8 cellular contexts compared by ENCODE assay signal in the genomic region with DNA sequence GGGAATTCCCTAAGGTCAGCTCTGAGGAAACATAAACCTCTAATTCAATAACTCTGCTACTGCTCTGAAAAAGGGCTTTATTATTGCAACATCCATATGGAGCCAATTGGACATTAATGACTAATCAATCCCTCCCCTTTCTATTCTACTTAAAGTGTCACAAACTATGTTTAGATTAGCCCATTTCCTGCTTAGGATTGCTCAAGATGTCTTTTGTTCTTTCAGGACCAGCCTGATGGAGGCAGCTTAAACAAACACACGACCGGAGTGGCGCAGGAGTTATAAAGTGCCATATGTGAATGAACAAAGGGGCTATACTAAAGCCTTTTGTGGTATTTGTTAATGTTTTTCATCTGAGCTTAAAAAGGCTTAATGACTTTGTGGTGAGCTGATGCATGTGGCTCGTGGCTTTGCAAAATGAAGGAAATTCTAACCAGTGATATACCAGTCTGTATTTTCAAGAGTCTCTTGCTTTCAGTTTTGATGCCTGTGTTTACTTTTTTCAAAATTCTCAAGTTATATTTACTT.
DNase-seq lines count a peak whose midpoint lies in the region; ATAC-seq, FAIRE-seq and TF ChIP-seq lines count a peak whose summit lies in the region.

No MANE protein-coding gene starts in this region.

- H3K9me2 ChIP-seq in HCT116 (ENCODE audit: insufficient read depth) = no peaks in the 10 kb centered on the region

- no peak overlapping the region for H2BK120ac ChIP-seq in neuronal stem cell (ENCODE audit: low read depth, low read length)

- H2AK5ac ChIP-seq in neuronal stem cell (ENCODE audit: low read depth, low read length) = no peak overlapping the region

- H3K4me1 ChIP-seq in HCT116 (ENCODE audit: control insufficient read depth in 1 of 2, insufficient read depth in 2 of 2, low read length in 2 of 2) (no peaks in the 10 kb centered on the region), neuronal stem cell (ENCODE audit: control insufficient read depth in 2 of 2, insufficient read depth in 1 of 2, low read depth in 1 of 2, low read length in 2 of 2) (peaks cover 3 to 5% of the 10 kb centered on the region in 2 donors), esophagus squamous epithelium (peaks cover 5 to 26% (median 8%) of the 10 kb centered on the region in 3 donors)

- H3K27ac ChIP-seq in HCT116 (ENCODE audit: low read depth, low read length) (no peak overlapping the region), neuronal stem cell (replicated peaks; ENCODE audit: low read length) (no peak overlapping the region), esophagus squamous epithelium (peak overlapping the region in 2 of 4 donors; percentile 11 to 57)

- no peak overlapping the region for H3K18ac ChIP-seq in neuronal stem cell (ENCODE audit: low read length)

- no peak overlapping the region for H3K9ac ChIP-seq in HCT116 (ENCODE audit: low read length)
- H3K9ac ChIP-seq in neuronal stem cell (ENCODE audit: low read depth, low read length, poor library complexity) = no peak overlapping the region

- H4K91ac ChIP-seq in neuronal stem cell (ENCODE audit: low read depth, low read length, poor library complexity) = no peak overlapping the region

- RAD21 ChIA-PET in HCT116 (lab: Charles Lee; ENCODE audit: low non-redundant PET in 1 of 2, low total read pairs in 2 of 2, uncharacterized antibody in 2 of 2, unreplicated experiment in 2 of 2) = no interaction called here

- no CpG with 5 or more reads among the region's 4 CpGs for WGBS in neuronal stem cell (ENCODE audit: extremely low coverage in 2 of 2, insufficient read length in 2 of 2, insufficient replicate concordance in 1 of 2), 2 donors
- 6 to 18% methylated on average over 4 of the region's 4 CpGs for WGBS in esophagus squamous epithelium, 2 donors

- no peak overlapping the region for H3K14ac ChIP-seq in neuronal stem cell (ENCODE audit: low read length)

- intact Hi-C loops in HCT116 (cut with micrococcal nuclease) (no loop called here), esophagus squamous epithelium (cut with DNase I) (no loop called here)

- H3K27me3 ChIP-seq in HCT116 (ENCODE audit: insufficient read depth, low read length) (peaks cover 11% of the 10 kb centered on the region; the same call in 1 of the 2 replicates), bronchial epithelial cell (ENCODE audit: control insufficient read depth, insufficient read depth, low read length) (no peaks in the 10 kb centered on the region), neuronal stem cell (ENCODE audit: control insufficient read depth in 3 of 3, insufficient read depth in 3 of 3, low read depth in 1 of 3, low read length in 3 of 3) (no peaks in the 10 kb centered on the region), esophagus squamous epithelium (no peaks in the 10 kb centered on the region)

- POLR2A ChIA-PET in HCT116 (lab: Charles Lee) = no interaction called here

- TF ChIP-seq POLR2A in HCT116 (IDR thresholded peaks at IDR 0.05; ENCODE audit: borderline replicate concordance, extremely low read depth, insufficient read depth, insufficient read length) = no peak
- TF ChIP-seq POLR2A in esophagus squamous epithelium (IDR thresholded peaks at IDR 0.05) = no peak

- TF ChIP-seq RAD21 in HCT116 (IDR thresholded peaks at IDR 0.05; ENCODE audit: low read depth) = no peak

- no peak overlapping the region for H2BK5ac ChIP-seq in neuronal stem cell (ENCODE audit: low read length)

- no peak overlapping the region for H3K4ac ChIP-seq in neuronal stem cell (ENCODE audit: low read length)

- H3K4me2 ChIP-seq in HCT116 (ENCODE audit: low read length) (no peak overlapping the region), neuronal stem cell (ENCODE audit: insufficient read depth, low read length, poor library complexity, severe bottlenecking) (no peak overlapping the region)

- no TSS peak for BruUV-seq in HCT116 (replicated peaks; lab: Mats Ljungman, UMichigan)

- ATAC-seq in HCT116 = peak; percentile 42
- no peak for ATAC-seq in GM21825 (IDR thresholded peaks at IDR 0.05; ENCODE audit: unreplicated experiment)
- no peak for ATAC-seq in GM21737 (IDR thresholded peaks at IDR 0.05; ENCODE audit: unreplicated experiment)

- no peaks in the 10 kb centered on the region for H3K9me3 ChIP-seq in HCT116 (ENCODE audit: control insufficient read depth in 1 of 2, insufficient read depth in 1 of 2, low read depth in 1 of 2, low read length in 2 of 2)
- no peaks in the 10 kb centered on the region for H3K9me3 ChIP-seq in neuronal stem cell (replicated peaks in 1 of 2; ENCODE audit: control insufficient read depth in 2 of 2, insufficient read depth in 1 of 2, low read depth in 1 of 2, low read length in 2 of 2)
- H3K9me3 ChIP-seq in esophagus squamous epithelium = no peaks in the 10 kb centered on the region

- no peak for TF ChIP-seq CTCF in HCT116 (IDR thresholded peaks at IDR 0.05 in 2 of 3, conservative IDR thresholded peaks at IDR 0.05 in 1 of 3; ENCODE audit: borderline replicate concordance in 1 of 3, insufficient read depth in 1 of 3, low read depth in 2 of 3, low read length in 2 of 3)
- no peak for TF ChIP-seq CTCF in bronchial epithelial cell (IDR thresholded peaks at IDR 0.05; ENCODE audit: insufficient read depth, low read length, severe bottlenecking)
- peak in 1 of 6 experiments; percentile 10 for TF ChIP-seq CTCF in esophagus squamous epithelium (IDR thresholded peaks at IDR 0.05)

- no peaks in the 10 kb centered on the region for H4K20me1 ChIP-seq in HCT116 (ENCODE audit: insufficient read depth)

- no peak overlapping the region for H3K23ac ChIP-seq in neuronal stem cell (ENCODE audit: low read depth, low read length, poor library complexity)

- H3K36me3 ChIP-seq in HCT116 (ENCODE audit: control insufficient read depth in 1 of 2, insufficient read depth in 2 of 2, low read length in 2 of 2) (no peaks in the 10 kb centered on the region), bronchial epithelial cell (ENCODE audit: control insufficient read depth, insufficient read depth, low read length) (no peaks in the 10 kb centered on the region), neuronal stem cell (replicated peaks in 1 of 2; ENCODE audit: control insufficient read depth in 2 of 2, insufficient read depth in 2 of 2, low read length in 2 of 2) (no peaks in the 10 kb centered on the region), esophagus squamous epithelium (no peaks in the 10 kb centered on the region)

- FAIRE-seq in bronchial epithelial cell (lab: Jason Lieb, UNC) = no peak

- H4K8ac ChIP-seq in neuronal stem cell (ENCODE audit: low read depth, low read length) = no peak overlapping the region

- H2AFZ ChIP-seq in HCT116 (ENCODE audit: low read depth, low read length, poor library complexity, severe bottlenecking) = no peak overlapping the region
- peak overlapping the region; percentile 76 for H2AFZ ChIP-seq in neuronal stem cell (ENCODE audit: low read length)

- no peaks in the 10 kb centered on the region for H3K79me2 ChIP-seq in HCT116 (ENCODE audit: insufficient read depth, low read length)

- H2BK15ac ChIP-seq in neuronal stem cell (ENCODE audit: low read length) = no peak overlapping the region

- H3K4me3 ChIP-seq in HCT116 (replicated peaks in 1 of 2; ENCODE audit: low read depth in 1 of 2, low read length in 2 of 2) = no peak overlapping the region
- no peak overlapping the region for H3K4me3 ChIP-seq in bronchial epithelial cell (ENCODE audit: low read depth, low read length)
- no peak overlapping the region for H3K4me3 ChIP-seq in neuronal stem cell (ENCODE audit: low read length in 2 of 2)
- H3K4me3 ChIP-seq in esophagus squamous epithelium = peak overlapping the region in 1 of 4 donors; percentile 0

- no peaks in the 10 kb centered on the region for H3K79me1 ChIP-seq in neuronal stem cell (ENCODE audit: low read depth, low read length)

- peak; percentile 10 for DNase-seq in HCT116 (ENCODE audit: low read depth, low spot score)
- peak; percentile 29 for DNase-seq in NCI-H226
- DNase-seq in bronchial epithelial cell (ENCODE audit: low read depth) = peak; percentile 96
- DNase-seq in neuronal stem cell (ENCODE audit: low spot score) = peak; percentile 18
- no peak for DNase-seq in stimulated activated CD4-positive, alpha-beta T cell treated with anti-CD3 and anti-CD28 coated beads, Interleukin-12 subunit alpha, Interleukin-12 subunit beta, amount 100 ng/mL, for 4 hours
- no peak for DNase-seq in esophagus squamous epithelium (lab: John Stamatoyannopoulos, UW)

- CTCF ChIA-PET in HCT116 (lab: Charles Lee) = interaction anchor here (2.0 kb wide), 1 partner anchor 13 kb away, joined by 7 read pairs; no protein-coding TSS in a partner anchor

- no peak overlapping the region for H2BK12ac ChIP-seq in neuronal stem cell (ENCODE audit: low read length)

TF ChIP-seq in HCT116, 20 proteins besides CTCF, POLR2A, EP300 and RAD21:
- TF ChIP-seq, protein P1, sequence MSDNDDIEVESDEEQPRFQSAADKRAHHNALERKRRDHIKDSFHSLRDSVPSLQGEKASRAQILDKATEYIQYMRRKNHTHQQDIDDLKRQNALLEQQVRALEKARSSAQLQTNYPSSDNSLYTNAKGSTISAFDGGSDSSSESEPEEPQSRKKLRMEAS (IDR thresholded peaks at IDR 0.05) = no peak
- TF ChIP-seq, protein P2, sequence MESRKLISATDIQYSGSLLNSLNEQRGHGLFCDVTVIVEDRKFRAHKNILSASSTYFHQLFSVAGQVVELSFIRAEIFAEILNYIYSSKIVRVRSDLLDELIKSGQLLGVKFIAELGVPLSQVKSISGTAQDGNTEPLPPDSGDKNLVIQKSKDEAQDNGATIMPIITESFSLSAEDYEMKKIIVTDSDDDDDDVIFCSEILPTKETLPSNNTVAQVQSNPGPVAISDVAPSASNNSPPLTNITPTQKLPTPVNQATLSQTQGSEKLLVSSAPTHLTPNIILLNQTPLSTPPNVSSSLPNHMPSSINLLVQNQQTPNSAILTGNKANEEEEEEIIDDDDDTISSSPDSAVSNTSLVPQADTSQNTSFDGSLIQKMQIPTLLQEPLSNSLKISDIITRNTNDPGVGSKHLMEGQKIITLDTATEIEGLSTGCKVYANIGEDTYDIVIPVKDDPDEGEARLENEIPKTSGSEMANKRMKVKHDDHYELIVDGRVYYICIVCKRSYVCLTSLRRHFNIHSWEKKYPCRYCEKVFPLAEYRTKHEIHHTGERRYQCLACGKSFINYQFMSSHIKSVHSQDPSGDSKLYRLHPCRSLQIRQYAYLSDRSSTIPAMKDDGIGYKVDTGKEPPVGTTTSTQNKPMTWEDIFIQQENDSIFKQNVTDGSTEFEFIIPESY (IDR thresholded peaks at IDR 0.05; ENCODE audit: extremely low read depth, insufficient replicate concordance, low read length) = no peak
- TF ChIP-seq CBX3 (IDR thresholded peaks at IDR 0.05; ENCODE audit: low read depth) (no peak), CEBPB (IDR thresholded peaks at IDR 0.05; ENCODE audit: low read depth) (peak; percentile 60)
TF ChIP-seq in HCT116: peak in this region for 1.

Comparison
In these comparisons a context has a peak if more than half of its experiments do, and no peak if none do; other contexts are left out.
1. DNase-seq: peak in HCT116 (single experiment), NCI-H226 (single experiment), bronchial epithelial cell (single experiment) and neuronal stem cell (single experiment); none in stimulated activated CD4-positive, alpha-beta T cell treated with anti-CD3 and anti-CD28 coated beads, Interleukin-12 subunit alpha, Interleukin-12 subunit beta, amount 100 ng/mL, for 4 hours (single experiment) and esophagus squamous epithelium (single experiment).